20 cellular contexts compared by ENCODE assay signal in genomic region chr2:33458248-33458819, GRCh38. TPM values are rescaled to one million over a fixed set of nuclear protein-coding genes. Genes with fewer than 3 reads are reported as not detected.
A peak's percentile ranks its signal among the peaks of the same experiment; 100 is the strongest.
DNase-seq lines count a peak whose midpoint lies in the region; ATAC-seq and TF ChIP-seq lines count a peak whose summit lies in the region.
"Had no signal": no experiment of that assay in that cellular context is flagged by ENCODE, and none has a peak within 500 bp of the region (broad histone marks: within the 10 kb centered on the region; RNA-seq: fewer than 3 reads in every experiment).

No MANE protein-coding gene starts in this region.

- no peak for TF ChIP-seq EP300 in esophagus muscularis mucosa (IDR thresholded peaks at IDR 0.05)

- H3K27ac ChIP-seq in esophagus muscularis mucosa (replicated peaks in 1 of 4) (peak overlapping the region; percentile 62 to 80 (median 72)), right lobe of liver (peak overlapping the region in 2 of 3 donors; percentile 38 to 86)
- H3K27ac ChIP-seq: ovary, VCaP had no signal

- 70% methylated on average over 3 of the region's 3 CpGs for WGBS in esophagus muscularis mucosa
- WGBS in right lobe of liver (ENCODE audit: insufficient coverage, low coverage, low lambda C conversion rate, missing lambda C conversion rate), result 65% methylated on average over 3 of the region's 3 CpGs

- peaks cover 4 to 38% (median 22%) of the 10 kb centered on the region in 4 donors for H3K4me1 ChIP-seq in esophagus muscularis mucosa
- peaks cover 0 to 14% (median 6%) of the 10 kb centered on the region in 4 donors for H3K4me1 ChIP-seq in right lobe of liver
- H3K4me1 ChIP-seq: thyroid gland had no signal

- H3K9me3 ChIP-seq in esophagus muscularis mucosa (no peaks in the 10 kb centered on the region), right lobe of liver (no peaks in the 10 kb centered on the region)
- H3K9me3 ChIP-seq: ovary, sigmoid colon, thyroid gland had no signal

- no peak for TF ChIP-seq CTCF in esophagus muscularis mucosa (IDR thresholded peaks at IDR 0.05)
- TF ChIP-seq CTCF in right lobe of liver (IDR thresholded peaks at IDR 0.05), result no peak

- ATAC-seq in GM18505 (IDR thresholded peaks at IDR 0.05; ENCODE audit: unreplicated experiment) (peak; percentile 20), HG03354 (IDR thresholded peaks at IDR 0.05; ENCODE audit: poor library complexity, severe bottlenecking, unreplicated experiment) (peak; percentile 19), right lobe of liver (peak in 2 of 4 donors; percentile 18), HG02885 (IDR thresholded peaks at IDR 0.05; ENCODE audit: poor library complexity, unreplicated experiment) (no peak)
- ATAC-seq: naive thymus-derived CD8-positive, alpha-beta T cell had no signal

- H3K27me3 ChIP-seq in esophagus muscularis mucosa, result no peaks in the 10 kb centered on the region
- no peaks in the 10 kb centered on the region for H3K27me3 ChIP-seq in right lobe of liver
- H3K27me3 ChIP-seq: ovary, sigmoid colon, thyroid gland had no signal

- TF ChIP-seq POLR2A in GM18505 (IDR thresholded peaks at IDR 0.05; ENCODE audit: borderline replicate concordance, extremely low read depth, insufficient read depth, insufficient read length) (no peak), esophagus muscularis mucosa (IDR thresholded peaks at IDR 0.05; ENCODE audit: low read depth) (no peak), right lobe of liver (IDR thresholded peaks at IDR 0.05) (no peak)

- DNase-seq in esophagus muscularis mucosa (ENCODE audit: extremely low spot score) (no peak), right lobe of liver (no peak), NCI-H2171 treated with DMSO at 0.1 percent for 48 hours (lab: John Stamatoyannopoulos, UW) (no peak), T-helper 9 cell (no peak)
- DNase-seq in activated CD4-positive, alpha-beta T cell treated with anti-CD3 and anti-CD28 coated beads for 48 hours, result no peak
- DNase-seq: activated gamma-delta T cell treated with Interleukin-2 at 50 U/mL for 16 hours; caudate nucleus; CD4-positive, alpha-beta T cell; HFFc6; naive thymus-derived CD8-positive, alpha-beta T cell; NCI-H774; ovary; stimulated activated naive CD4-positive, alpha-beta T cell treated with Interleukin-2 at 50 U/mL for 16 hours; thyroid gland had no signal

- H3K36me3 ChIP-seq in esophagus muscularis mucosa (no peaks in the 10 kb centered on the region), right lobe of liver (no peaks in the 10 kb centered on the region)
- H3K36me3 ChIP-seq: ovary, sigmoid colon, thyroid gland had no signal

- intact Hi-C loops in esophagus muscularis mucosa (cut with DNase I) (no loop called here), right lobe of liver (cut with DNase I) (no loop called here)

- H3K4me3 ChIP-seq in esophagus muscularis mucosa (peak overlapping the region in 1 of 4 donors; percentile 1), right lobe of liver (no peak overlapping the region)
- H3K4me3 ChIP-seq: GM12878, ovary, sigmoid colon, thyroid gland had no signal

RNA-seq across cellular contexts. Expression of gene RASGRP3, which starts 18.1 kb away (rescaled TPM):
- total RNA-seq in esophagus muscularis mucosa, result 10 to 100 TPM in 1 of 4 donors, 1 to 10 TPM in 3; 3.7 to 10.6 (median 6.7) TPM
- total RNA-seq in right lobe of liver, result 10 to 100 TPM in 1 of 6 experiments, 1 to 10 TPM in 5; 3.0 to 11.5 (median 5.0) TPM
